Comparison of ENCODE assay signal across 23 cellular contexts in genomic region chr17:5362162-5362811, GRCh38.
"Had no signal": no experiment of that assay in that cellular context is flagged by ENCODE, and none has a peak within 500 bp of the region (broad histone marks: within the 10 kb centered on the region; RNA-seq: fewer than 3 reads in every experiment).

No MANE protein-coding gene starts in this region.

- H3K27ac ChIP-seq: brain microvascular endothelial cell, colonic mucosa, thoracic aorta, upper lobe of left lung, WERI-Rb-1 had no signal

- H3K4me3 ChIP-seq: colonic mucosa, smooth muscle cell, thoracic aorta, upper lobe of left lung had no signal

- ATAC-seq: activated CD8-positive, alpha-beta memory T cell treated with anti-CD3 and anti-CD28 coated beads, Interleukin-2, amount 10 ng/mL, durations not matched to agents 7 days and 5 days; activated T-helper 17 cell treated with anti-CD3 and anti-CD28 coated beads, Interleukin-2, amount 50 U/mL, for 72 hours; naive thymus-derived CD8-positive, alpha-beta T cell; sciatic nerve; T-helper 17 cell had no signal

- H3K9me3 ChIP-seq: colonic mucosa, thoracic aorta, upper lobe of left lung had no signal

- H3K36me3 ChIP-seq: colonic mucosa had no signal

- H3K4me1 ChIP-seq: colonic mucosa, upper lobe of left lung had no signal

- H3K27me3 ChIP-seq: brain microvascular endothelial cell, colonic mucosa, upper lobe of left lung had no signal

- DNase-seq: activated CD4-positive, alpha-beta memory T cell treated with anti-CD3 and anti-CD28 coated beads, Interleukin-2, amount 10 ng/mL, durations not matched to agents 7 days and 5 days; activated CD4-positive, alpha-beta T cell treated with anti-CD3 and anti-CD28 coated beads for 4 hours; activated CD8-positive, alpha-beta memory T cell treated with anti-CD3 and anti-CD28 coated beads, Interleukin-2, amount 10 ng/mL, durations not matched to agents 7 days and 5 days; activated naive CD4-positive, alpha-beta T cell; activated naive CD8-positive, alpha-beta T cell treated with anti-CD3 and anti-CD28 coated beads, Interleukin-2, amount 10 ng/mL, durations not matched to agents 7 days and 5 days; activated T-cell treated with anti-CD3 and anti-CD28 coated beads, Interleukin-2, amount 50 U/mL, for 1 hour; aorta; brain microvascular endothelial cell; colonic mucosa; erythroblast; foreskin melanocyte; glutamatergic neuron; hippocampal formation; immature natural killer cell; naive thymus-derived CD8-positive, alpha-beta T cell; stimulated activated CD4-positive, alpha-beta T cell treated with anti-CD3 and anti-CD28 coated beads, Interleukin-4, amount 100 ng/mL, for 1 hour; T-helper 17 cell; upper lobe of left lung; WERI-Rb-1 had no signal
